Comparison of ENCODE assay signal across 11 cellular contexts in genomic region chr16:27080870-27081269, GRCh38. TPM values are rescaled to one million over a fixed set of nuclear protein-coding genes. Genes with fewer than 3 reads are reported as not detected.
DNase-seq lines count a peak whose midpoint lies in the region; ATAC-seq and TF ChIP-seq lines count a peak whose summit lies in the region.
"Had no signal": no experiment of that assay in that cellular context is flagged by ENCODE, and none has a peak within 500 bp of the region (broad histone marks: within the 10 kb centered on the region; RNA-seq: fewer than 3 reads in every experiment).

No MANE protein-coding gene starts in this region.

- DNase-seq in T47D (ENCODE audit: low read depth in 1 of 2, low spot score in 1 of 2) (peak; percentile 23 to 34), breast epithelium (ENCODE audit: low spot score in 2 of 2) (no peak), NT2/D1 (ENCODE audit: low read depth, low spot score) (peak; percentile 64), fibroblast of mammary gland (ENCODE audit: low read depth) (peak; percentile 15), smooth muscle cell (lab: John Stamatoyannopoulos, UW; ENCODE audit: unreplicated experiment) (no peak), cortex of kidney (lab: John Stamatoyannopoulos, UW) (no peak), aorta (no peak)
- DNase-seq: activated T-cell treated with anti-CD3 and anti-CD28 coated beads for 4 hours had no signal

- no peak for TF ChIP-seq POLR2A in breast epithelium (IDR thresholded peaks at IDR 0.05)

- no peaks in the 10 kb centered on the region for H3F3A ChIP-seq in smooth muscle cell (ENCODE audit: low read depth)

- 36% methylated on average over 4 of the region's 4 CpGs for WGBS in smooth muscle cell (ENCODE audit: low lambda C conversion rate)
- 27% methylated on average over 4 of the region's 4 CpGs for WGBS in aorta, 2 donors

- H3K9ac ChIP-seq in NT2/D1 (ENCODE audit: insufficient read length, low read depth), result peak overlapping the region; percentile 22
- no peak overlapping the region for H3K9ac ChIP-seq in smooth muscle cell (ENCODE audit: low read depth)

- ATAC-seq in GM19395 (IDR thresholded peaks at IDR 0.05; ENCODE audit: unreplicated experiment), result no peak
- ATAC-seq in aorta (ENCODE audit: low FRiP score), result no peak
- ATAC-seq: stimulated activated effector memory CD8-positive, alpha-beta T cell treated with anti-CD3 and anti-CD28 coated beads, Interleukin-12 subunit alpha, Interleukin-12 subunit beta, amount 100 ng/mL, for 72 hours had no signal

- H3K9me3 ChIP-seq in breast epithelium (no peaks in the 10 kb centered on the region), NT2/D1 (ENCODE audit: insufficient read depth, low read length) (no peaks in the 10 kb centered on the region; the same call in 1 of the 2 replicates), smooth muscle cell (replicated peaks; ENCODE audit: low read depth) (no peaks in the 10 kb centered on the region), aorta (ENCODE audit: control insufficient read depth, low read length) (no peaks in the 10 kb centered on the region)

- H3K36me3 ChIP-seq in breast epithelium, result no peaks in the 10 kb centered on the region
- no peaks in the 10 kb centered on the region for H3K36me3 ChIP-seq in NT2/D1 (ENCODE audit: insufficient read depth, insufficient read length, low read length)
- no peaks in the 10 kb centered on the region for H3K36me3 ChIP-seq in smooth muscle cell (ENCODE audit: low read depth)
- no peaks in the 10 kb centered on the region for H3K36me3 ChIP-seq in aorta (ENCODE audit: control insufficient read depth in 1 of 2, insufficient read depth in 2 of 2, low read length in 1 of 2)

- intact Hi-C loops in breast epithelium (cut with DNase I; ENCODE audit: low total_unique reads), result no loop called here
- intact Hi-C loops in aorta (cut with DNase I), result no loop called here

- H3K4me1 ChIP-seq in breast epithelium (no peaks in the 10 kb centered on the region), NT2/D1 (ENCODE audit: insufficient read depth, insufficient read length) (peaks cover 9% of the 10 kb centered on the region), smooth muscle cell (ENCODE audit: low read depth) (no peaks in the 10 kb centered on the region), aorta (ENCODE audit: control insufficient read depth in 1 of 2, insufficient read depth in 2 of 2, low read length in 2 of 2) (no peaks in the 10 kb centered on the region)

- in situ Hi-C loops in T47D (cut with HindIII; ENCODE audit: low pct_unique_long_range_greater_than_20kb, low sequenced_read_pairs), result no loop called here

- no peak overlapping the region for H2AFZ ChIP-seq in smooth muscle cell (ENCODE audit: low read depth)

- H3K27ac ChIP-seq in breast epithelium (no peak overlapping the region), smooth muscle cell (ENCODE audit: low read depth) (no peak overlapping the region), aorta (ENCODE audit: low read depth in 1 of 2, low read length in 2 of 2) (no peak overlapping the region)

- no peaks in the 10 kb centered on the region for H3K79me2 ChIP-seq in smooth muscle cell (ENCODE audit: low read depth)

- H3K27me3 ChIP-seq in breast epithelium, result no peaks in the 10 kb centered on the region
- no peaks in the 10 kb centered on the region for H3K27me3 ChIP-seq in NT2/D1 (ENCODE audit: insufficient read depth, insufficient read length)
- peaks cover 4% of the 10 kb centered on the region for H3K27me3 ChIP-seq in smooth muscle cell (ENCODE audit: low read depth)
- no peaks in the 10 kb centered on the region for H3K27me3 ChIP-seq in aorta (ENCODE audit: control insufficient read depth in 1 of 2, insufficient read depth in 2 of 2, low read length in 1 of 2)

- H3K4me3 ChIP-seq in breast epithelium (no peak overlapping the region), NT2/D1 (ENCODE audit: insufficient read length, low read depth) (no peak overlapping the region), fibroblast of mammary gland (ENCODE audit: control insufficient read depth, low read depth, low read length) (no peak overlapping the region), smooth muscle cell (no peak overlapping the region), aorta (ENCODE audit: low read length in 2 of 2) (no peak overlapping the region)

- no peaks in the 10 kb centered on the region for H4K20me1 ChIP-seq in smooth muscle cell (ENCODE audit: low read depth)

- no peak for TF ChIP-seq CTCF in breast epithelium (IDR thresholded peaks at IDR 0.05)
- peak; percentile 45 for TF ChIP-seq CTCF in fibroblast of mammary gland (conservative IDR thresholded peaks at IDR 0.05; ENCODE audit: control insufficient read depth, insufficient read depth, low read depth, low read length)
- TF ChIP-seq CTCF in smooth muscle cell (IDR thresholded peaks at IDR 0.05; ENCODE audit: borderline replicate concordance, insufficient read depth, poor library complexity, severe bottlenecking), result peak; percentile 25

- H3K4me2 ChIP-seq in smooth muscle cell, result no peak overlapping the region

RNA-seq across cellular contexts. Expression of gene C16orf82, which starts 14.1 kb away (rescaled TPM):
- total RNA-seq in breast epithelium (under 1 TPM in 1 of 3 donors, not detected in 2; 0.16 TPM), smooth muscle cell (not detected in 2 replicates), aorta (not detected)
- polyA plus RNA-seq in smooth muscle cell (not detected in 2 replicates), aorta (not detected)
- total RNA-seq: posterior vena cava had no signal

Comparison
In these comparisons a context has a peak if more than half of its experiments do, and no peak if none do; other contexts are left out.
1. DNase-seq: peak in T47D (2 of 2), NT2/D1 (single experiment) and fibroblast of mammary gland (single experiment); none in breast epithelium (0 of 2), smooth muscle cell (single experiment), cortex of kidney (single experiment) and aorta (0 of 2).
2. CTCF ChIP-seq: peak in fibroblast of mammary gland (single experiment) and smooth muscle cell (single experiment); none in breast epithelium (0 of 3).